Comparison of ENCODE assay signal across 1 cellular context in genomic region chr17:31251618-31252328, GRCh38.
TF ChIP-seq lines count a peak whose summit lies in the region.

No MANE protein-coding gene starts in this region.

TF ChIP-seq in SK-N-SH treated with all-trans-retinoic acid at 6 μM for 48 hours, 23 proteins besides CTCF, POLR2A, EP300 and RAD21 (continued from another document):
- TF ChIP-seq ISL1 (CRISPR knock-in tag; IDR thresholded peaks at IDR 0.05), result no peak
- TF ChIP-seq SNAI2 (CRISPR knock-in tag; IDR thresholded peaks at IDR 0.05), result no peak
- no peak for TF ChIP-seq POU6F1 (CRISPR knock-in tag; IDR thresholded peaks at IDR 0.05; ENCODE audit: borderline replicate concordance, low read depth)
- no peak for TF ChIP-seq TSHZ2 (CRISPR knock-in tag; IDR thresholded peaks at IDR 0.05)
- no peak for TF ChIP-seq PPARA (CRISPR knock-in tag; IDR thresholded peaks at IDR 0.05; ENCODE audit: borderline replicate concordance)
- TF ChIP-seq ZNF70 (CRISPR knock-in tag; IDR thresholded peaks at IDR 0.05), result no peak
- TF ChIP-seq TCF4 (CRISPR knock-in tag; IDR thresholded peaks at IDR 0.05; ENCODE audit: borderline replicate concordance), result no peak
- no peak for TF ChIP-seq BACH2 (CRISPR knock-in tag; IDR thresholded peaks at IDR 0.05; ENCODE audit: borderline replicate concordance)
- TF ChIP-seq TOX (CRISPR knock-in tag; IDR thresholded peaks at IDR 0.05; ENCODE audit: borderline replicate concordance), result no peak
- TF ChIP-seq ESRRG (CRISPR knock-in tag; IDR thresholded peaks at IDR 0.05), result no peak
- no peak for TF ChIP-seq ZC3H10 (CRISPR knock-in tag; IDR thresholded peaks at IDR 0.05)
- no peak for TF ChIP-seq RARB (CRISPR knock-in tag; IDR thresholded peaks at IDR 0.05)
- TF ChIP-seq OSR1 (CRISPR knock-in tag; IDR thresholded peaks at IDR 0.05), result no peak
- no peak for TF ChIP-seq CSDC2 (CRISPR knock-in tag; IDR thresholded peaks at IDR 0.05)
